In the genomic region with DNA sequence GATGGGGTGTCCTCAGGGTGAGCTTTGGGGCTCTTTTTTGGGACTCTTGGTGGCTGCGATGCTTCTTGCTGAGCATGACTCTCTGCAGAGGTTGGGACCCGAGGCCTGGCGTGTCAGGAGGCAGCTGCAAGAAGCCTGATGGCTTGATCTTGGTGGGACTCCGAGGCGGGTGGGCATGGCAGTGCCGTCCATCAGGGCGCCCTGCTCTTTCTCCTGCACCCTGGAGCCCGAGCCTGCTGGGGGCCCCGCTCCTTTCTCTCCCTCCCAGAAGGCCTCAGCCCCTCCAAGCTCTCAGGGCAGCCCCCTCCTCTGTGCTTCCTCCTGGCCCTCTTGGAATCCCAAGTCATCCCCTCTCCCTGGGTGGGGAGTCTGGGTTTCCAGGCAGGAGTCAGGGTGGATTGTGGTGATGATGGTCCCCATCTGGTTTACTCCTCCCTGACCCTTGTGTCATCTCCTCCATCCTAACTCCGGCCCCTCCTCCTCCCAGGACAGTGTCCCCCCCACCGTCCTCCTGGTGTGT, we compare ENCODE assay signal across 7 cellular contexts.
"Had no signal": no experiment of that assay in that cellular context is flagged by ENCODE, and none has a peak within 500 bp of the region (broad histone marks: within the 10 kb centered on the region; RNA-seq: fewer than 3 reads in every experiment).

No MANE protein-coding gene starts in this region.

- H3K4me3 Mint-ChIP-seq: activated naive CD8-positive, alpha-beta T cell treated with anti-CD3 and anti-CD28 coated beads for 36 hours had no signal

- FAIRE-seq: pancreas had no signal

- H3K27me3 Mint-ChIP-seq: activated naive CD8-positive, alpha-beta T cell treated with anti-CD3 and anti-CD28 coated beads for 36 hours had no signal

- DNase-seq: activated CD4-positive, alpha-beta T cell treated with anti-CD3 and anti-CD28 coated beads, Interleukin-2, amount 50 U/mL, for 4 hours; activated gamma-delta T cell; activated naive CD8-positive, alpha-beta T cell treated with anti-CD3 and anti-CD28 coated beads for 36 hours; glutamatergic neuron; mesenchymal stem cell; retina had no signal

- ATAC-seq: pancreas had no signal

- H3K9me3 Mint-ChIP-seq: activated naive CD8-positive, alpha-beta T cell treated with anti-CD3 and anti-CD28 coated beads for 36 hours had no signal

- H3K4me1 Mint-ChIP-seq: activated naive CD8-positive, alpha-beta T cell treated with anti-CD3 and anti-CD28 coated beads for 36 hours had no signal

- H3K36me3 Mint-ChIP-seq: activated naive CD8-positive, alpha-beta T cell treated with anti-CD3 and anti-CD28 coated beads for 36 hours had no signal

- H3K27ac Mint-ChIP-seq: activated naive CD8-positive, alpha-beta T cell treated with anti-CD3 and anti-CD28 coated beads for 36 hours had no signal
